ENCODE assay signal across 30 cellular contexts in the genomic region with DNA sequence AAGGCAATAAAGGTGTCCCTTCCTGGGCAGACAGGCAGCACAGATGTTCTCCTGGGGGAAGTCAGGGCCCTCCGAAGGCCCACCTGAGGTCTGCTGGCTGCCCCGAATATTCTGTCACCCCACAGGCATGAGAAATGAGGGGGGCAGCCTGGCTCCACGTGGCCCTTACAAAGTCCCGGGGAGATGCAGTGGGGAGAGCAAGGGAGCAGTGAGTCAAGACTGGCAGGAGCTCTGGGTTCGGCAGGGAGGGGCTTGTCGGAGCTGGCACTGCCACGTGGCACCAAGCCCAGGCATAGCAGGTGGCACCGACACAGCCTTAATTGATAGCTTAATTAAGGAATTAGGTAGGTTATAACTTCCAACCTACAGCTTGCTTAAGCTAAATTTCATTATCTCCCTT.
A peak's percentile ranks its signal among the peaks of the same experiment; 100 is the strongest.
DNase-seq lines count a peak whose midpoint lies in the region; ATAC-seq and TF ChIP-seq lines count a peak whose summit lies in the region.
"Had no signal": no experiment of that assay in that cellular context is flagged by ENCODE, and none has a peak within 500 bp of the region (broad histone marks: within the 10 kb centered on the region; RNA-seq: fewer than 3 reads in every experiment).

No MANE protein-coding gene starts in this region.

- H3K27ac Mint-ChIP-seq in activated T-helper 1 cell treated with anti-CD3 and anti-CD28 coated beads, Interleukin-12 subunit alpha, Interleukin-12 subunit beta, Interleukin-2, Interleukin-4 antibody, amounts not matched to agents 30 ng/mL and 10 ng/mL and 1 ng/mL, durations not matched to agents 14 hours and 24 hours and 36 hours: no peak overlapping the region
- H3K27ac Mint-ChIP-seq: activated CD4-positive, alpha-beta T cell treated with anti-CD3 and anti-CD28 coated beads, Interleukin-2, amount 10 ng/mL, durations not matched to agents 24 days and 14 days; activated naive CD8-positive, alpha-beta T cell treated with anti-CD3 and anti-CD28 coated beads, Interleukin-2, amount 50 U/mL, for 24 hours; effector memory CD8-positive, alpha-beta T cell; neural progenitor cell; stimulated activated naive B cell treated with anti-CD40 and anti-IgM and Interleukin-4, amounts not matched to agents 10 μg/mL and 1 μg/mL and 100 μg/mL, for 72 hours; T-cell; WTC11 had no signal

- no peaks in the 10 kb centered on the region for H3K9me2 ChIP-seq in DOHH2 (replicated peaks; ENCODE audit: control insufficient read depth, low read length)
- no peaks in the 10 kb centered on the region for H3K9me2 ChIP-seq in MM.1S (replicated peaks; ENCODE audit: insufficient read depth, low read length)
- H3K9me2 ChIP-seq in OCI-LY7 (ENCODE audit: insufficient read depth, low read length): no peaks in the 10 kb centered on the region

- H3K27ac ChIP-seq in DOHH2 (ENCODE audit: low read depth, low read length) (peak overlapping the region; percentile 77; the same call in 1 of the 2 replicates), MM.1S (ENCODE audit: low read length) (peak overlapping the region; percentile 87; the same call in 1 of the 2 replicates), OCI-LY7 (ENCODE audit: low read depth, low read length, poor library complexity, severe bottlenecking) (peak overlapping the region; percentile 89), foreskin keratinocyte (no peak overlapping the region)
- H3K27ac ChIP-seq: BLaER1 treated with 17β-estradiol and CSF1 and Interleukin-3, amounts not matched to agents 10 nM and 100 nM; cardiac muscle cell; left ventricle myocardium inferior; neural progenitor cell; parathyroid adenoma; SJSA1; skin epidermis; upper lobe of right lung had no signal

- H3K4me1 ChIP-seq in DOHH2 (ENCODE audit: control insufficient read depth, low read length) (peaks cover 54% of the 10 kb centered on the region), MM.1S (ENCODE audit: low read length) (peaks cover 27% of the 10 kb centered on the region), OCI-LY7 (ENCODE audit: insufficient read depth, low read length, poor library complexity, severe bottlenecking) (peaks cover 53% of the 10 kb centered on the region), foreskin keratinocyte (no peaks in the 10 kb centered on the region)
- H3K4me1 ChIP-seq: left ventricle myocardium inferior, parathyroid adenoma, SJSA1, upper lobe of right lung had no signal

- H3F3A ChIP-seq in DOHH2 (ENCODE audit: control insufficient read depth, insufficient read depth) (peaks cover 21% of the 10 kb centered on the region), MM.1S (ENCODE audit: insufficient read depth, low read length) (peaks cover 23% of the 10 kb centered on the region)

- peak overlapping the region; percentile 41; the same call in 1 of the 2 replicates for H3K9ac ChIP-seq in MM.1S (ENCODE audit: low read length)
- H3K9ac ChIP-seq: BLaER1 treated with 17β-estradiol and CSF1 and Interleukin-3, amounts not matched to agents 10 nM and 100 nM; neural progenitor cell; parathyroid adenoma had no signal

- BruUV-seq in OCI-LY7 (replicated peaks; lab: Mats Ljungman, UMichigan): no TSS peak

- no peak for DNase-seq in MM.1S
- no peak for DNase-seq in OCI-LY7 (ENCODE audit: low spot score)
- DNase-seq in foreskin keratinocyte: no peak
- no peak for DNase-seq in activated T-helper 1 cell treated with anti-CD3 and anti-CD28 coated beads, Interleukin-12 subunit alpha, Interleukin-12 subunit beta, Interleukin-2, Interleukin-4 antibody, amounts not matched to agents 30 ng/mL and 10 ng/mL and 1 ng/mL, durations not matched to agents 14 hours and 24 hours and 36 hours (ENCODE audit: low spot score)
- DNase-seq in sciatic nerve (ENCODE audit: low spot score): no peak
- DNase-seq: activated CD4-positive, alpha-beta T cell treated with anti-CD3 and anti-CD28 coated beads, Interleukin-2, amount 10 ng/mL, durations not matched to agents 24 days and 14 days; activated naive CD4-positive, alpha-beta T cell; activated naive CD8-positive, alpha-beta T cell treated with anti-CD3 and anti-CD28 coated beads, Interleukin-2, amount 50 U/mL, for 24 hours; DND-41; effector memory CD8-positive, alpha-beta T cell; erythroblast; left ventricle myocardium inferior; mesendoderm; NCI-H2029; NCI-H2227 treated with DMSO at 0.1 percent for 48 hours; NCI-H748 treated with DMSO at 0.1 percent for 48 hours; retina; stimulated activated naive B cell treated with anti-CD40 and anti-IgM and Interleukin-4, amounts not matched to agents 10 μg/mL and 1 μg/mL and 100 μg/mL, for 72 hours; T-cell; upper lobe of right lung had no signal

- no peaks in the 10 kb centered on the region for H3K9me3 Mint-ChIP-seq in activated T-helper 1 cell treated with anti-CD3 and anti-CD28 coated beads, Interleukin-12 subunit alpha, Interleukin-12 subunit beta, Interleukin-2, Interleukin-4 antibody, amounts not matched to agents 30 ng/mL and 10 ng/mL and 1 ng/mL, durations not matched to agents 14 hours and 24 hours and 36 hours
- H3K9me3 Mint-ChIP-seq: activated CD4-positive, alpha-beta T cell treated with anti-CD3 and anti-CD28 coated beads, Interleukin-2, amount 10 ng/mL, durations not matched to agents 24 days and 14 days; activated naive CD8-positive, alpha-beta T cell treated with anti-CD3 and anti-CD28 coated beads, Interleukin-2, amount 50 U/mL, for 24 hours; effector memory CD8-positive, alpha-beta T cell; stimulated activated naive B cell treated with anti-CD40 and anti-IgM and Interleukin-4, amounts not matched to agents 10 μg/mL and 1 μg/mL and 100 μg/mL, for 72 hours; T-cell; WTC11 had no signal

- H3K36me3 ChIP-seq in DOHH2 (ENCODE audit: control insufficient read depth, low read length) (no peaks in the 10 kb centered on the region), MM.1S (replicated peaks; ENCODE audit: insufficient read depth, low read length) (no peaks in the 10 kb centered on the region), OCI-LY7 (ENCODE audit: insufficient read depth, low read length) (no peaks in the 10 kb centered on the region)
- H3K36me3 ChIP-seq: BLaER1 treated with 17β-estradiol and CSF1 and Interleukin-3, amounts not matched to agents 10 nM and 100 nM; cardiac muscle cell; left ventricle myocardium inferior; neural progenitor cell; SJSA1; upper lobe of right lung had no signal

- H4K20me1 ChIP-seq in DOHH2 (ENCODE audit: control insufficient read depth, insufficient read depth, low read depth, low read length) (no peaks in the 10 kb centered on the region), MM.1S (ENCODE audit: insufficient read depth, low read length) (no peaks in the 10 kb centered on the region), OCI-LY7 (ENCODE audit: insufficient read depth, low read length) (no peaks in the 10 kb centered on the region)
- H4K20me1 ChIP-seq: BLaER1 treated with 17β-estradiol and CSF1 and Interleukin-3, amounts not matched to agents 10 nM and 100 nM had no signal

- H2AFZ ChIP-seq in MM.1S (ENCODE audit: low read length): peak overlapping the region; percentile 97
- H2AFZ ChIP-seq in OCI-LY7 (ENCODE audit: low read length): peak overlapping the region; percentile 51; the same call in 1 of the 2 replicates
- H2AFZ ChIP-seq: neural progenitor cell, parathyroid adenoma had no signal

- H3K36me3 Mint-ChIP-seq in activated T-helper 1 cell treated with anti-CD3 and anti-CD28 coated beads, Interleukin-12 subunit alpha, Interleukin-12 subunit beta, Interleukin-2, Interleukin-4 antibody, amounts not matched to agents 30 ng/mL and 10 ng/mL and 1 ng/mL, durations not matched to agents 14 hours and 24 hours and 36 hours (ENCODE audit: low read depth): no peaks in the 10 kb centered on the region
- H3K36me3 Mint-ChIP-seq: neural progenitor cell, T-cell, WTC11 had no signal

- POLR2A ChIA-PET in OCI-LY7 (lab: Charles Lee): interaction anchor here (0.6 to 2.2 kb wide), 10 partner anchors 9 to 1825 kb away, joined by 3 to 9 read pairs (median 4); no protein-coding TSS in a partner anchor

- TF ChIP-seq CTCF in DOHH2 (IDR thresholded peaks at IDR 0.05; ENCODE audit: low read depth, low read length, poor library complexity, severe bottlenecking) (no peak), MM.1S (IDR thresholded peaks at IDR 0.05; ENCODE audit: low read length) (no peak), OCI-LY7 (conservative IDR thresholded peaks at IDR 0.05; ENCODE audit: low read length) (no peak), foreskin keratinocyte (conservative IDR thresholded peaks at IDR 0.05) (no peak)

- CTCF ChIA-PET in OCI-LY7 (lab: Charles Lee; ENCODE audit: unreplicated experiment): interaction anchor here (0.6 to 1.2 kb wide), 3 partner anchors 23 to 309 kb away, joined by 3 to 5 read pairs (median 4); no protein-coding TSS in a partner anchor

- no peak overlapping the region for H3K4me3 Mint-ChIP-seq in activated T-helper 1 cell treated with anti-CD3 and anti-CD28 coated beads, Interleukin-12 subunit alpha, Interleukin-12 subunit beta, Interleukin-2, Interleukin-4 antibody, amounts not matched to agents 30 ng/mL and 10 ng/mL and 1 ng/mL, durations not matched to agents 14 hours and 24 hours and 36 hours
- H3K4me3 Mint-ChIP-seq: activated CD4-positive, alpha-beta T cell treated with anti-CD3 and anti-CD28 coated beads, Interleukin-2, amount 10 ng/mL, durations not matched to agents 24 days and 14 days; activated naive CD8-positive, alpha-beta T cell treated with anti-CD3 and anti-CD28 coated beads, Interleukin-2, amount 50 U/mL, for 24 hours; effector memory CD8-positive, alpha-beta T cell; neural progenitor cell; WTC11 had no signal

- H3K4me1 Mint-ChIP-seq in activated T-helper 1 cell treated with anti-CD3 and anti-CD28 coated beads, Interleukin-12 subunit alpha, Interleukin-12 subunit beta, Interleukin-2, Interleukin-4 antibody, amounts not matched to agents 30 ng/mL and 10 ng/mL and 1 ng/mL, durations not matched to agents 14 hours and 24 hours and 36 hours (ENCODE audit: low read depth): peaks cover 11% of the 10 kb centered on the region

- H3K27me3 ChIP-seq in DOHH2 (ENCODE audit: control insufficient read depth, low read length) (0 out of 2 replicates have a peak, but pooled peaks cover under 1% of the 10 kb centered on the region), MM.1S (replicated peaks; ENCODE audit: insufficient read depth, low read length) (no peaks in the 10 kb centered on the region), foreskin keratinocyte (peaks cover 24% of the 10 kb centered on the region)
- H3K27me3 ChIP-seq: BLaER1 treated with 17β-estradiol and CSF1 and Interleukin-3, amounts not matched to agents 10 nM and 100 nM; cardiac muscle cell; neural progenitor cell; SJSA1 had no signal

- H3K4me2 ChIP-seq in DOHH2 (ENCODE audit: low read length) (peak overlapping the region; percentile 94), MM.1S (ENCODE audit: low read depth, low read length) (peak overlapping the region; percentile 95), OCI-LY7 (ENCODE audit: low read length) (peak overlapping the region; percentile 83)
- H3K4me2 ChIP-seq: neural progenitor cell had no signal

- H3K4me3 ChIP-seq in DOHH2 (ENCODE audit: low read length) (peak overlapping the region; percentile 70), MM.1S (ENCODE audit: low read length) (peak overlapping the region; percentile 54), OCI-LY7 (ENCODE audit: low read depth, low read length, poor library complexity, severe bottlenecking) (peak overlapping the region; percentile 60)
- H3K4me3 ChIP-seq: BLaER1 treated with 17β-estradiol and CSF1 and Interleukin-3, amounts not matched to agents 10 nM and 100 nM; cardiac muscle cell; left ventricle myocardium inferior; neural progenitor cell; SJSA1; skin epidermis; upper lobe of right lung had no signal

- intact Hi-C loops in OCI-LY7 (cut with micrococcal nuclease; ENCODE audit: unreplicated experiment): loop anchor here (5.0 kb wide), 1 partner anchor 230 kb away; no protein-coding TSS in a partner anchor
- intact Hi-C loops in activated T-helper 1 cell treated with anti-CD3 and anti-CD28 coated beads, Interleukin-12 subunit alpha, Interleukin-12 subunit beta, Interleukin-2, Interleukin-4 antibody, amounts not matched to agents 30 ng/mL and 10 ng/mL and 1 ng/mL, durations not matched to agents 14 hours and 24 hours and 36 hours (cut with micrococcal nuclease): no loop called here
- intact Hi-C loops in sciatic nerve (cut with DNase I): no loop called here

- ATAC-seq in foreskin keratinocyte (peak; percentile 28), HG03108 (IDR thresholded peaks at IDR 0.05; ENCODE audit: unreplicated experiment) (no peak), sciatic nerve (no peak), HG02798 (IDR thresholded peaks at IDR 0.05; ENCODE audit: poor library complexity, unreplicated experiment) (no peak)
- ATAC-seq: activated naive CD8-positive, alpha-beta T cell treated with anti-CD3 and anti-CD28 coated beads, Interleukin-2, amount 50 U/mL, for 24 hours; effector memory CD8-positive, alpha-beta T cell; T-cell; upper lobe of right lung; WTC11 had no signal

- H3K9me3 ChIP-seq in DOHH2 (ENCODE audit: control insufficient read depth, insufficient read depth, low read length) (no peaks in the 10 kb centered on the region), MM.1S (replicated peaks; ENCODE audit: insufficient read depth, low read length) (no peaks in the 10 kb centered on the region), OCI-LY7 (ENCODE audit: low read length) (no peaks in the 10 kb centered on the region)
- H3K9me3 ChIP-seq: BLaER1 treated with 17β-estradiol and CSF1 and Interleukin-3, amounts not matched to agents 10 nM and 100 nM; left ventricle myocardium inferior; SJSA1; upper lobe of right lung had no signal

- peaks cover 3% of the 10 kb centered on the region for H3K27me3 Mint-ChIP-seq in activated T-helper 1 cell treated with anti-CD3 and anti-CD28 coated beads, Interleukin-12 subunit alpha, Interleukin-12 subunit beta, Interleukin-2, Interleukin-4 antibody, amounts not matched to agents 30 ng/mL and 10 ng/mL and 1 ng/mL, durations not matched to agents 14 hours and 24 hours and 36 hours (ENCODE audit: insufficient read depth)

- H3K79me2 ChIP-seq in DOHH2 (ENCODE audit: control insufficient read depth, low read length) (no peaks in the 10 kb centered on the region), MM.1S (ENCODE audit: low read length) (no peaks in the 10 kb centered on the region), OCI-LY7 (ENCODE audit: insufficient read depth, low read depth, low read length) (no peaks in the 10 kb centered on the region)
- H3K79me2 ChIP-seq: parathyroid adenoma had no signal
